ENCODE assay signal across 1 cellular context in the genomic region with DNA sequence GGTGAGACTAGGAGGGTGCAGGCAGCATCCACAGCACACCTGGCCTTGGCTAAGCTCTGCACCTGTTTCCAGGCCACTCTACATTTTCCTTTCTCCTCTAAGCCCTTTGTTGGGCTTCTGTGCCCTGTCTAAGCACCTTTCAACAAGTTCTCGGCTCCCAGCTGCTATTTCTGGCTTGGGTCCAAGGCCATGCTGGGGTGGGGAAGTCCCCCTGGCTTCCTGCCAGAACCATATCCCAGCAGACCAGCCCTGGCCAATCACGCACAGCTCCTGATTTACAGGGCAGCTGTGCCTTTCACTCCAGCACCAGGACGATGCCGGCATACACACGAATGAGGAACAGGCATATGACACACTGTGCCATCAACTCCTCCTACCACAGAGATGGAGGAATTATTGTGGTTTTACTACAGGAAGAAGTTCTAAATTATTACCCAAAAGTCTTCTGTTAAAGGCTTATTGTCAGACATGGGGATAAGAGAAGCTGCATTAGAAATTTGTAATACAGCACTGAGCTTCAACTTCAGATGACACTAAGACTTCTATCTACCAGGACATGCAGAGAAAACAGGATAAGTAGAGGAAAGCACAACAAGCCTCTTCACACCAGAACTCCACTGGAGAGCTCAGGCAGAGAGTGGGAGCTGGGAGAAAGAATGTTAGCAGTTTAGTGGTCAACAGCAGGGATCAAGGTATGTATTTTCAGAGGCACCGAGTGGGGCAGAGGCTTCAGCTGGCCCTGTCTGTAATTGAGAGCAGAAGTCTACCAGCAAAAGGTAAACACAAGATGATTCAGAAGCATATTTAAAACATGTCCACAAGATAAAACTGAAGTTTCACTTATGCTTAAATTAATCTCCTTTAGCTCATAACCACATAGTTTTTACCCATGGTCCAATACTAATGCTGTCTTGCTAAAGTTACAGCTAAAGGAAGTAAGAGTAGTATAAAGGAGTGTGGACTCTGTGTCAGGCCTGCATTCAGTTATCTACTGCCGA.
TF ChIP-seq lines count a peak whose summit lies in the region.

No MANE protein-coding gene starts in this region.

TF ChIP-seq in GM23338, 12 proteins besides CTCF, POLR2A, EP300 and RAD21 (continued from another document):
- TF ChIP-seq, protein P1, sequence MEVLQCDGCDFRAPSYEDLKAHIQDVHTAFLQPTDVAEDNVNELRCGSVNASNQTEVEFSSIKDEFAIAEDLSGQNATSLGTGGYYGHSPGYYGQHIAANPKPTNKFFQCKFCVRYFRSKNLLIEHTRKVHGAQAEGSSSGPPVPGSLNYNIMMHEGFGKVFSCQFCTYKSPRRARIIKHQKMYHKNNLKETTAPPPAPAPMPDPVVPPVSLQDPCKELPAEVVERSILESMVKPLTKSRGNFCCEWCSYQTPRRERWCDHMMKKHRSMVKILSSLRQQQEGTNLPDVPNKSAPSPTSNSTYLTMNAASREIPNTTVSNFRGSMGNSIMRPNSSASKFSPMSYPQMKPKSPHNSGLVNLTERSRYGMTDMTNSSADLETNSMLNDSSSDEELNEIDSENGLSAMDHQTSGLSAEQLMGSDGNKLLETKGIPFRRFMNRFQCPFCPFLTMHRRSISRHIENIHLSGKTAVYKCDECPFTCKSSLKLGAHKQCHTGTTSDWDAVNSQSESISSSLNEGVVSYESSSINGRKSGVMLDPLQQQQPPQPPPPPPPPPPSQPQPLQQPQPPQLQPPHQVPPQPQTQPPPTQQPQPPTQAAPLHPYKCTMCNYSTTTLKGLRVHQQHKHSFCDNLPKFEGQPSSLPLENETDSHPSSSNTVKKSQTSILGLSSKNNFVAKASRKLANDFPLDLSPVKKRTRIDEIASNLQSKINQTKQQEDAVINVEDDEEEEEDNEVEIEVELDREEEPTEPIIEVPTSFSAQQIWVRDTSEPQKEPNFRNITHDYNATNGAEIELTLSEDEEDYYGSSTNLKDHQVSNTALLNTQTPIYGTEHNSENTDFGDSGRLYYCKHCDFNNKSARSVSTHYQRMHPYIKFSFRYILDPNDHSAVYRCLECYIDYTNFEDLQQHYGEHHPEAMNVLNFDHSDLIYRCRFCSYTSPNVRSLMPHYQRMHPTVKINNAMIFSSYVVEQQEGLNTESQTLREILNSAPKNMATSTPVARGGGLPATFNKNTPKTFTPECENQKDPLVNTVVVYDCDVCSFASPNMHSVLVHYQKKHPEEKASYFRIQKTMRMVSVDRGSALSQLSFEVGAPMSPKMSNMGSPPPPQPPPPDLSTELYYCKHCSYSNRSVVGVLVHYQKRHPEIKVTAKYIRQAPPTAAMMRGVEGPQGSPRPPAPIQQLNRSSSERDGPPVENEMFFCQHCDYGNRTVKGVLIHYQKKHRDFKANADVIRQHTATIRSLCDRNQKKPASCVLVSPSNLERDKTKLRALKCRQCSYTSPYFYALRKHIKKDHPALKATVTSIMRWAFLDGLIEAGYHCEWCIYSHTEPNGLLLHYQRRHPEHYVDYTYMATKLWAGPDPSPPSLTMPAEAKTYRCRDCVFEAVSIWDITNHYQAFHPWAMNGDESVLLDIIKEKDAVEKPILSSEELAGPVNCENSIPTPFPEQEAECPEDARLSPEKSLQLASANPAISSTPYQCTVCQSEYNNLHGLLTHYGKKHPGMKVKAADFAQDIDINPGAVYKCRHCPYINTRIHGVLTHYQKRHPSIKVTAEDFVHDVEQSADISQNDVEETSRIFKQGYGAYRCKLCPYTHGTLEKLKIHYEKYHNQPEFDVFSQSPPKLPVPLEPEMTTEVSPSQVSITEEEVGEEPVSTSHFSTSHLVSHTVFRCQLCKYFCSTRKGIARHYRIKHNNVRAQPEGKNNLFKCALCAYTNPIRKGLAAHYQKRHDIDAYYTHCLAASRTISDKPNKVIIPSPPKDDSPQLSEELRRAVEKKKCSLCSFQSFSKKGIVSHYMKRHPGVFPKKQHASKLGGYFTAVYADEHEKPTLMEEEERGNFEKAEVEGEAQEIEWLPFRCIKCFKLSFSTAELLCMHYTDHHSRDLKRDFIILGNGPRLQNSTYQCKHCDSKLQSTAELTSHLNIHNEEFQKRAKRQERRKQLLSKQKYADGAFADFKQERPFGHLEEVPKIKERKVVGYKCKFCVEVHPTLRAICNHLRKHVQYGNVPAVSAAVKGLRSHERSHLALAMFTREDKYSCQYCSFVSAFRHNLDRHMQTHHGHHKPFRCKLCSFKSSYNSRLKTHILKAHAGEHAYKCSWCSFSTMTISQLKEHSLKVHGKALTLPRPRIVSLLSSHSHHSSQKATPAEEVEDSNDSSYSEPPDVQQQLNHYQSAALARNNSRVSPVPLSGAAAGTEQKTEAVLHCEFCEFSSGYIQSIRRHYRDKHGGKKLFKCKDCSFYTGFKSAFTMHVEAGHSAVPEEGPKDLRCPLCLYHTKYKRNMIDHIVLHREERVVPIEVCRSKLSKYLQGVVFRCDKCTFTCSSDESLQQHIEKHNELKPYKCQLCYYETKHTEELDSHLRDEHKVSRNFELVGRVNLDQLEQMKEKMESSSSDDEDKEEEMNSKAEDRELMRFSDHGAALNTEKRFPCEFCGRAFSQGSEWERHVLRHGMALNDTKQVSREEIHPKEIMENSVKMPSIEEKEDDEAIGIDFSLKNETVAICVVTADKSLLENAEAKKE (CRISPR knock-in tag; IDR thresholded peaks at IDR 0.05): no peak
- TF ChIP-seq POLR2AphosphoS5 (IDR thresholded peaks at IDR 0.05; ENCODE audit: low read depth) (no peak), STAT1 (IDR thresholded peaks at IDR 0.05; ENCODE audit: unreplicated experiment) (no peak)
TF ChIP-seq in GM23338: peak in this region for 0.
